ENCODE assay signal across 22 cellular contexts in the genomic region with DNA sequence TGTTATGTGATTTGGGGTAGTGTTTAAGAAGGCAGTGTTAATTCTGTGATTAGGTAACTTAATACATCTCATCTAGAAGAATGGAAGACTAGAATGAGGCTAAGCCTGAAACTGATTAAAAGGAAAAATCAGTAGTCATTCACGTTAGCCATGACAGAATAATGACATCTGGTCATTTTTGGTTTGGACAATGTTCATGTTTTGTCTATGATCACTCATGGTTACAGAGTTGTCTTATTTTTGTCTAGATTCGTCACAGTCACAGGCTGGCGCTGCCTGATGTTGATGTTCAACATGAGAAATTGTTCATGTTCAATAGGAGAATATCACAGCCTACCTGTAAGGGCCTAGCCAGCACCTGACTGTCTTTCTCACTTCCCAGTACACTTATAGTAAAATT. TPM values are rescaled to one million over a fixed set of nuclear protein-coding genes. Genes with fewer than 3 reads are reported as not detected.
"Had no signal": no experiment of that assay in that cellular context is flagged by ENCODE, and none has a peak within 500 bp of the region (broad histone marks: within the 10 kb centered on the region; RNA-seq: fewer than 3 reads in every experiment).

No MANE protein-coding gene starts in this region.

- DNase-seq: activated CD4-positive, alpha-beta memory T cell treated with anti-CD3 and anti-CD28 coated beads, Interleukin-2, amount 10 ng/mL, durations not matched to agents 7 days and 5 days; activated CD4-positive, alpha-beta T cell treated with anti-CD3 and anti-CD28 coated beads, Interleukin-2, amount 50 U/mL, for 1 hour; activated CD4-positive, CD25-positive, alpha-beta regulatory T cell; activated gamma-delta T cell treated with Interleukin-2 at 50 U/mL for 16 hours; activated naive CD4-positive, alpha-beta T cell treated with anti-CD3 and anti-CD28 coated beads, Interleukin-2, amount 10 ng/mL, durations not matched to agents 7 days and 5 days; activated naive CD8-positive, alpha-beta T cell treated with anti-CD3 and anti-CD28 coated beads for 36 hours; activated T-cell treated with anti-CD3 and anti-CD28 coated beads for 4 hours; activated T-cell treated with anti-CD3 and anti-CD28 coated beads, Interleukin-2, amount 50 U/mL, for 48 hours; cerebellar nuclear complex; colonic mucosa; NCI-H1092; NCI-H1417; NCI-H1930; NCI-H2171; NCI-H226; NCI-H526 treated with DMSO at 0.1 percent for 48 hours; NCI-H82; SHP77; T-helper 1 cell had no signal

- H3K27me3 ChIP-seq: colonic mucosa had no signal

- H3K9me3 ChIP-seq: colonic mucosa had no signal

- H3K27ac ChIP-seq: colonic mucosa, RWPE1, VCaP had no signal

- H3K4me3 ChIP-seq: colonic mucosa had no signal

- H3K36me3 ChIP-seq: colonic mucosa had no signal

- H3K4me1 ChIP-seq: colonic mucosa had no signal

RNA-seq across cellular contexts. Expression of gene DOCK2, which starts 9.5 kb away (rescaled TPM):
- total RNA-seq: SK-MEL-5 had no signal
